In the genomic region with DNA sequence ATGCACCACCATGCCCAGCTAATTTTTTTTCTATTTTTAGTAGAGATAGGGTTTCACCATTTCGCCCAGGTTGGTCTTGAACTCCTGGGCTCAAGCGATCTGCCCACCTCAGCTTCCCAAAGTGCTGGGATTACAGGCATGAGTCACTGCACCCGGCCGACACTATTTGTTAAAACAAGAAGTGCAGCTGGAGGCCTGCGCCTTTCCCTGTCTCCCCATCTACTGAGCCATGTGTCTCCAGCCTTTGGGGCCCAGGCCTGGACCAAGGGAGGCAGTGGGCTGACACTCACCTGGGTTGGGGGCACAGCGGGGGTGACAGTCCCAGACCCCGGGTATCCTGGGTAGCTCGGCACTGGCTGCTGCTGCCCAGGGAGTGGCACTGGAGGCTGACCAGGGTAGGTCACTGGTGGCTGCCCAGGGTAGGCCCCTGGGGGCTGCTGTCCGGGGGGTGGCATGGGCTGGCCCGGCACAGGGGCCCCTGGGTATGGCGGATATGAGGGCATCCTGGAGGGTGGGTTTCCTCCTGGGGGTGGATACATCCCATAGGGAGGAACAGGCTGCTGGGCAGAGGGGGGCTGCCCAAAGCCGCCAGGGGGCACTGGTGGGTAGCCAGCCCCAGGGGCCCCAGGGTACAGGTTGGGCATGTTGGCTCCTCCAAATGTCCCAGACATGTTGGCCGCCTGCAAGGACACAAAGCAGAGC, we compare ENCODE assay signal across 10 cellular contexts. TPM values are rescaled to one million over a fixed set of nuclear protein-coding genes. Genes with fewer than 3 reads are reported as not detected.
DNase-seq lines count a peak whose midpoint lies in the region; ATAC-seq and TF ChIP-seq lines count a peak whose summit lies in the region.
"Had no signal": no experiment of that assay in that cellular context is flagged by ENCODE, and none has a peak within 500 bp of the region (broad histone marks: within the 10 kb centered on the region; RNA-seq: fewer than 3 reads in every experiment).

No MANE protein-coding gene starts in this region.

- peak; percentile 67 for TF ChIP-seq CTCF in OCI-LY7 (conservative IDR thresholded peaks at IDR 0.05; ENCODE audit: low read length)
- TF ChIP-seq CTCF in fibroblast of mammary gland (conservative IDR thresholded peaks at IDR 0.05; ENCODE audit: control insufficient read depth, insufficient read depth, low read depth, low read length) = peak; percentile 24

- H3K27ac ChIP-seq in OCI-LY7 (ENCODE audit: low read depth, low read length, poor library complexity, severe bottlenecking) = no peak overlapping the region

- peaks cover 69% of the 10 kb centered on the region for H3K36me3 ChIP-seq in OCI-LY7 (ENCODE audit: insufficient read depth, low read length)

- no peaks in the 10 kb centered on the region for H3K9me3 Mint-ChIP-seq in stimulated activated naive CD8-positive, alpha-beta T cell treated with anti-CD3 and anti-CD28 coated beads, Interleukin-15, amount 100 ng/mL, for 72 hours
- H3K9me3 Mint-ChIP-seq: CD4-positive, alpha-beta T cell had no signal

- no peaks in the 10 kb centered on the region for H3K9me2 ChIP-seq in OCI-LY7 (ENCODE audit: insufficient read depth, low read length)

- CTCF ChIA-PET in OCI-LY7 (lab: Charles Lee; ENCODE audit: unreplicated experiment) = no interaction called here

- no TSS peak for BruUV-seq in OCI-LY7 (replicated peaks; lab: Mats Ljungman, UMichigan)

- no peak overlapping the region for H3K4me3 Mint-ChIP-seq in stimulated activated naive CD8-positive, alpha-beta T cell treated with anti-CD3 and anti-CD28 coated beads, Interleukin-15, amount 100 ng/mL, for 72 hours
- H3K4me3 Mint-ChIP-seq: CD4-positive, alpha-beta T cell had no signal

- POLR2A ChIA-PET in OCI-LY7 (lab: Charles Lee) = interaction anchor here (1.0 to 1.5 kb wide), 2 partner anchors 35 to 51 kb away, joined by 3 read pairs; no protein-coding TSS in a partner anchor

- ATAC-seq in stimulated activated naive CD8-positive, alpha-beta T cell treated with anti-CD3 and anti-CD28 coated beads, Interleukin-15, amount 100 ng/mL, for 72 hours = peak; percentile 59

- H3K27me3 Mint-ChIP-seq in stimulated activated naive CD8-positive, alpha-beta T cell treated with anti-CD3 and anti-CD28 coated beads, Interleukin-15, amount 100 ng/mL, for 72 hours = no peaks in the 10 kb centered on the region
- H3K27me3 Mint-ChIP-seq: CD4-positive, alpha-beta T cell had no signal

- H3K4me1 Mint-ChIP-seq in stimulated activated naive CD8-positive, alpha-beta T cell treated with anti-CD3 and anti-CD28 coated beads, Interleukin-15, amount 100 ng/mL, for 72 hours = peaks cover 49% of the 10 kb centered on the region

- intact Hi-C loops in OCI-LY7 (cut with micrococcal nuclease; ENCODE audit: unreplicated experiment) = loop anchor here (2.0 kb wide), 1 partner anchor 36 kb away; a partner anchor contains a TSS

- H3K9me3 ChIP-seq in OCI-LY7 (ENCODE audit: low read length) = no peaks in the 10 kb centered on the region
- H3K9me3 ChIP-seq: adrenal gland had no signal

- H3K4me3 ChIP-seq in OCI-LY7 (ENCODE audit: low read depth, low read length, poor library complexity, severe bottlenecking) (no peak overlapping the region), fibroblast of mammary gland (ENCODE audit: control insufficient read depth, low read depth, low read length) (no peak overlapping the region)
- H3K4me3 ChIP-seq: adrenal gland had no signal

- no peak overlapping the region for H3K4me2 ChIP-seq in OCI-LY7 (ENCODE audit: low read length)

- peak overlapping the region; percentile 19 to 47 for H3K27ac Mint-ChIP-seq in stimulated activated naive CD8-positive, alpha-beta T cell treated with anti-CD3 and anti-CD28 coated beads, Interleukin-15, amount 100 ng/mL, for 72 hours

- H3K4me1 ChIP-seq in OCI-LY7 (ENCODE audit: insufficient read depth, low read length, poor library complexity, severe bottlenecking) = peaks cover 6% of the 10 kb centered on the region
- H3K4me1 ChIP-seq: adrenal gland had no signal

- no peaks in the 10 kb centered on the region; the same call in 1 of the 2 replicates for H4K20me1 ChIP-seq in OCI-LY7 (ENCODE audit: insufficient read depth, low read length)

- peak; percentile 17 for DNase-seq in activated CD4-positive, alpha-beta T cell treated with anti-CD3 and anti-CD28 coated beads, Interleukin-2, amount 50 U/mL, for 1 hour
- no peak for DNase-seq in activated CD4-positive, alpha-beta T cell treated with anti-CD3 and anti-CD28 coated beads, Interleukin-2, amount 50 U/mL, for 4 hours
- DNase-seq in OCI-LY7 (ENCODE audit: low spot score) (peak; percentile 34), fibroblast of mammary gland (ENCODE audit: low read depth) (no peak), SHP77 (lab: John Stamatoyannopoulos, UW) (no peak), DMS79 (lab: John Stamatoyannopoulos, UW) (no peak), NCI-H1694 (lab: John Stamatoyannopoulos, UW) (no peak)
- DNase-seq in stimulated activated naive CD8-positive, alpha-beta T cell treated with anti-CD3 and anti-CD28 coated beads, Interleukin-15, amount 100 ng/mL, for 72 hours = no peak
- DNase-seq: adrenal gland had no signal

- H3K79me2 ChIP-seq in OCI-LY7 (ENCODE audit: insufficient read depth, low read depth, low read length) = no peaks in the 10 kb centered on the region

- no peak overlapping the region for H2AFZ ChIP-seq in OCI-LY7 (ENCODE audit: low read length)

RNA-seq across cellular contexts. Expression of a gene that starts 36.3 kb away (rescaled TPM):
- total RNA-seq in OCI-LY7 (2014; rRNA removed; shearing (Covaris generic)) = not detected in 2 replicates
- total RNA-seq in OCI-LY7 (2022) = not detected in 2 replicates
- total RNA-seq: CD4-positive, alpha-beta T cell had no signal

RNA-seq across cellular contexts. Expression of a gene that starts 36.5 kb away (rescaled TPM):
- 87.8 and 93.9 TPM in 2 replicates for total RNA-seq in OCI-LY7 (2014; rRNA removed; shearing (Covaris generic))
- total RNA-seq in OCI-LY7 (2022) = 164 and 199 TPM in 2 replicates

Comparison
In these comparisons a context has a peak if more than half of its experiments do, and no peak if none do; other contexts are left out.
1. DNase-seq: peak in activated CD4-positive, alpha-beta T cell treated with anti-CD3 and anti-CD28 coated beads, Interleukin-2, amount 50 U/mL, for 1 hour (single experiment) and OCI-LY7 (single experiment); none in activated CD4-positive, alpha-beta T cell treated with anti-CD3 and anti-CD28 coated beads, Interleukin-2, amount 50 U/mL, for 4 hours (0 of 2), fibroblast of mammary gland (single experiment), stimulated activated naive CD8-positive, alpha-beta T cell treated with anti-CD3 and anti-CD28 coated beads, Interleukin-15, amount 100 ng/mL, for 72 hours (0 of 2), SHP77 (0 of 2), DMS79 (single experiment) and NCI-H1694 (single experiment).